In the genomic region with DNA sequence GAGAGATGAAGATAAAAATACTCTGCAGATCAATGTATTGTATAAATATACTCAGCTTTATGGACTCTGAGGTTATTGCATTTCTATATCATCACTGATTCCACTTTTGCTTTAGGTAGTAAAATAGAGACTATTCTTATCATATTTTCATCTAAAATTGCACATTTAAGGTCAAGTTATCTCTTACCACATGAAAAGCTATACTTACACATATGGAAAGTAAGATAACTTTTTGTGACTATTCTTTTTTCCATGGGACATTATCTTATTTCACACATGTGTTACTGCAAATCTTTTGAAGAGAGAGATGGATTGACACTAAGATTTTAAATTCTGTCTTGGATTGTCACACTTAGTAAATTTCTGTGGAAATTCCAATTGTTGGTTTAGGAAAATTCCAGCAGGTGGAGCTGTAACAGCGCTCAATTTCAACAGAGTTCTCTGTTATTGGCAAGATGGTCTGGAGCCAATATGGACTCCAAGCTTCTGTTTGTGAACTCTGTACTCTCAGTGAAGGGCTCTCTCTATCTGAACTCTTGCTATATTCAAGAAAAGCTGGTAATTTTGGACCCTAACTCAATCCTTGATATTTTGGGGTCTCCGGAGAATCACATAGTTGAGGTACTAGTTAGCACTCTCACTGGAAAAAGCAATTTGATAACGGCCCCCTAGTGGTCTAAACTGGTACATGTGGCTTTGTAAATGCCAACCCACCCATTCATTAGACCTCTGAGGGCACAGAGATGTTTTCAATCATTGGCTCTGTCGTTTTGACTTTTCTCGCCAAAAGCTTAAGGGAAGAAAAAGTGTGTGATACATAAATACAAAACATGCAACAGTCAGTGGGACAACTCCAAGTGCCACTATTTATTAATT, we compare ENCODE assay signal across 8 cellular contexts.
DNase-seq lines count a peak whose midpoint lies in the region; ATAC-seq, FAIRE-seq and TF ChIP-seq lines count a peak whose summit lies in the region.

No MANE protein-coding gene starts in this region.

- H4K5ac ChIP-seq in IMR-90 (ENCODE audit: low read depth, low read length): no peak overlapping the region

- intact Hi-C loops in IMR-90 (cut with micrococcal nuclease): loop anchor here (1.0 to 10.0 kb wide), 5 partner anchors 126 to 1717 kb away; no protein-coding TSS in a partner anchor
- intact Hi-C loops in PC-3 (cut with micrococcal nuclease): loop anchor here (1.0 to 10.0 kb wide), 8 partner anchors 14 to 797 kb away; no protein-coding TSS in a partner anchor

- H2BK15ac ChIP-seq in IMR-90 (ENCODE audit: low read depth, low read length): 0 out of 3 replicates have a peak overlapping the region, but pooled peaks have one; percentile 22

- DNase-seq in ELR (ENCODE audit: low read depth): peak; percentile 83
- peak; percentile 78 for DNase-seq in IMR-90
- DNase-seq in PC-3: peak; percentile 93
- DNase-seq in activated T-cell treated with anti-CD3 and anti-CD28 coated beads, Interleukin-2, amount 50 U/mL, for 72 hours: peak; percentile 66 to 74
- peak; percentile 54 to 81 for DNase-seq in foreskin fibroblast
- DNase-seq in osteocyte (ENCODE audit: extremely low spot score, unreplicated experiment): no peak
- DNase-seq in urothelium cell line (ENCODE audit: low spot score): peak; percentile 48

- dilution Hi-C loops in IMR-90 (cut with HindIII; ENCODE audit: low sequenced_read_pairs, unreplicated experiment): loop anchor here (25.0 kb wide), 1 partner anchor 480 kb away; no protein-coding TSS in a partner anchor

- H3K27me3 Mint-ChIP-seq in activated T-cell treated with anti-CD3 and anti-CD28 coated beads, Interleukin-2, amount 50 U/mL, for 72 hours (ENCODE audit: low read depth): no peaks in the 10 kb centered on the region
- peaks cover 4% of the 10 kb centered on the region for H3K27me3 Mint-ChIP-seq in osteocyte (ENCODE audit: unreplicated experiment)

- H3K9me2 ChIP-seq in PC-3 (replicated peaks; ENCODE audit: low read length): no peaks in the 10 kb centered on the region

- H3K27ac Mint-ChIP-seq in activated T-cell treated with anti-CD3 and anti-CD28 coated beads, Interleukin-2, amount 50 U/mL, for 72 hours: peak overlapping the region; percentile 87
- peak overlapping the region; percentile 82 for H3K27ac Mint-ChIP-seq in osteocyte (ENCODE audit: unreplicated experiment)

- peak; percentile 67 for TF ChIP-seq CTCF in IMR-90 (conservative IDR thresholded peaks at IDR 0.05; ENCODE audit: low read depth, low read length)
- TF ChIP-seq CTCF in PC-3 (conservative IDR thresholded peaks at IDR 0.05; ENCODE audit: low read depth, low read length): peak; percentile 99
- peak; percentile 60 for TF ChIP-seq CTCF in foreskin fibroblast (IDR thresholded peaks at IDR 0.05; ENCODE audit: low read depth, low read length)
- TF ChIP-seq CTCF in osteocyte (IDR thresholded peaks at IDR 0.05): peak; percentile 95

- no peaks in the 10 kb centered on the region for H3K79me1 ChIP-seq in IMR-90 (ENCODE audit: low read depth in 1 of 2, low read length in 2 of 2)

- in situ Hi-C loops in IMR-90 (cut with MboI; ENCODE audit: low sequenced_read_pairs): loop anchor here (25.0 kb wide), 1 partner anchor 805 kb away; no protein-coding TSS in a partner anchor

- peak overlapping the region; percentile 62 to 86 for H3K4me3 Mint-ChIP-seq in activated T-cell treated with anti-CD3 and anti-CD28 coated beads, Interleukin-2, amount 50 U/mL, for 72 hours
- H3K4me3 Mint-ChIP-seq in osteocyte (ENCODE audit: unreplicated experiment): peak overlapping the region; percentile 56

- H3K4me3 ChIP-seq in IMR-90 (ENCODE audit: insufficient read depth, low read depth, low read length) (peak overlapping the region; percentile 41; the same call in 1 of the 2 replicates), PC-3 (ENCODE audit: low read length) (peak overlapping the region; percentile 46; the same call in 1 of the 2 replicates), foreskin fibroblast (ENCODE audit: low read depth in 1 of 2, low read length in 2 of 2) (peak overlapping the region in 1 of 2 donors; percentile 27)

- peaks cover 30% of the 10 kb centered on the region for H3K4me1 Mint-ChIP-seq in activated T-cell treated with anti-CD3 and anti-CD28 coated beads, Interleukin-2, amount 50 U/mL, for 72 hours (ENCODE audit: low read depth)
- peaks cover 1% of the 10 kb centered on the region for H3K4me1 Mint-ChIP-seq in osteocyte (ENCODE audit: unreplicated experiment)

- no peak overlapping the region for H3K27ac ChIP-seq in IMR-90 (ENCODE audit: insufficient read depth, low read length)
- H3K27ac ChIP-seq in PC-3 (ENCODE audit: low read length): no peak overlapping the region

- H3K4ac ChIP-seq in IMR-90 (ENCODE audit: low read depth, low read length): no peak overlapping the region

- H2BK120ac ChIP-seq in IMR-90 (ENCODE audit: low read depth, low read length): peak overlapping the region; percentile 77; the same call in 1 of the 2 replicates

- H3F3A ChIP-seq in PC-3 (ENCODE audit: low read length, unreplicated experiment): no peaks in the 10 kb centered on the region

- H2AFZ ChIP-seq in IMR-90 (replicated peaks; ENCODE audit: low read length, poor library complexity): peak overlapping the region; percentile 7
- H2AFZ ChIP-seq in PC-3 (ENCODE audit: low read length): peak overlapping the region; percentile 84

- peak; percentile 91 for ATAC-seq in GM21717 (IDR thresholded peaks at IDR 0.05; ENCODE audit: unreplicated experiment)
- ATAC-seq in IMR-90 (ENCODE audit: low read depth): peak; percentile 94
- peak; percentile 65 for ATAC-seq in PC-3
- ATAC-seq in activated T-cell treated with anti-CD3 and anti-CD28 coated beads, Interleukin-2, amount 50 U/mL, for 72 hours (replicated peaks in 1 of 2): peak; percentile 75 to 83

- H2BK5ac ChIP-seq in IMR-90 (ENCODE audit: low read depth, low read length, poor library complexity, severe bottlenecking): no peak overlapping the region

- H3K27me3 ChIP-seq in IMR-90 (ENCODE audit: control insufficient read depth, insufficient read depth, low read length): peaks cover 31% of the 10 kb centered on the region
- H3K27me3 ChIP-seq in PC-3 (ENCODE audit: low read length): no peaks in the 10 kb centered on the region

- H3K36me3 Mint-ChIP-seq in activated T-cell treated with anti-CD3 and anti-CD28 coated beads, Interleukin-2, amount 50 U/mL, for 72 hours (ENCODE audit: insufficient read depth in 2 of 2): no peaks in the 10 kb centered on the region
- H3K36me3 Mint-ChIP-seq in osteocyte (ENCODE audit: unreplicated experiment): no peaks in the 10 kb centered on the region

- no peak overlapping the region for H2AK9ac ChIP-seq in IMR-90 (replicated peaks; ENCODE audit: low read depth, low read length, poor library complexity)

- CTCF ChIA-PET in IMR-90 (lab: Yijun Ruan, JAX): interaction anchor here (0.6 to 2.4 kb wide), 43 partner anchors 10 to 1063 kb away, joined by 3 to 18 read pairs (median 4); no protein-coding TSS in a partner anchor
- CTCF ChIA-PET in PC-3 (lab: Charles Lee): interaction anchor here (0.6 to 1.3 kb wide), 16 partner anchors 10 to 675 kb away, joined by 3 to 9 read pairs (median 4); no protein-coding TSS in a partner anchor

- no peaks in the 10 kb centered on the region for H3K9me1 ChIP-seq in IMR-90 (ENCODE audit: insufficient read depth, low read length)

- peak overlapping the region in 1 of 2 experiments; percentile 71; a peak in 2 of 4 replicates for H4K8ac ChIP-seq in IMR-90 (ENCODE audit: low read depth in 2 of 2, low read length in 2 of 2)

- H3K4me1 ChIP-seq in IMR-90 (ENCODE audit: control insufficient read depth, insufficient read depth, low read length) (no peaks in the 10 kb centered on the region), PC-3 (ENCODE audit: insufficient read depth, low read length) (peaks cover 32% of the 10 kb centered on the region)

- H3K36me3 ChIP-seq in IMR-90 (ENCODE audit: control insufficient read depth, insufficient read depth, low read length): no peaks in the 10 kb centered on the region
- H3K36me3 ChIP-seq in PC-3 (ENCODE audit: low read depth, low read length): no peaks in the 10 kb centered on the region

- no peaks in the 10 kb centered on the region for H3K79me2 ChIP-seq in PC-3 (ENCODE audit: low read length)

- no peaks in the 10 kb centered on the region for H3K9me3 Mint-ChIP-seq in activated T-cell treated with anti-CD3 and anti-CD28 coated beads, Interleukin-2, amount 50 U/mL, for 72 hours
- H3K9me3 Mint-ChIP-seq in osteocyte (ENCODE audit: unreplicated experiment): no peaks in the 10 kb centered on the region

- H3K4me2 ChIP-seq in IMR-90 (ENCODE audit: low read depth, low read length): peak overlapping the region; percentile 98; the same call in 1 of the 2 replicates
- H3K4me2 ChIP-seq in PC-3 (ENCODE audit: low read length): peak overlapping the region; percentile 75

- H3K9ac ChIP-seq in IMR-90 (ENCODE audit: low read depth, low read length) (no peak overlapping the region), PC-3 (ENCODE audit: low read length) (0 out of 2 replicates have a peak overlapping the region, but pooled peaks have one; percentile 2)

- TF ChIP-seq POLR2A in IMR-90 (IDR thresholded peaks at IDR 0.05; ENCODE audit: low read depth, low read length): no peak

- no peaks in the 10 kb centered on the region for H4K20me1 ChIP-seq in IMR-90 (ENCODE audit: insufficient read depth, low read length)
- no peaks in the 10 kb centered on the region for H4K20me1 ChIP-seq in PC-3 (ENCODE audit: low read length)

- H3K9me3 ChIP-seq in IMR-90 (ENCODE audit: control insufficient read depth, insufficient read depth, low read length) (no peaks in the 10 kb centered on the region), PC-3 (ENCODE audit: low read length) (no peaks in the 10 kb centered on the region)

- no peak overlapping the region for H4K91ac ChIP-seq in IMR-90 (ENCODE audit: insufficient read depth, low read depth, low read length)

- peak; percentile 72 for TF ChIP-seq RAD21 in IMR-90 (IDR thresholded peaks at IDR 0.05; ENCODE audit: low read length)

- no peak overlapping the region for H2AK5ac ChIP-seq in IMR-90 (ENCODE audit: low read depth, low read length)

- POLR2A ChIA-PET in IMR-90 (lab: Charles Lee; ENCODE audit: unreplicated experiment): interaction anchor here (0.6 kb wide), 1 partner anchor 130 kb away, joined by 3 read pairs; no protein-coding TSS in a partner anchor
- POLR2A ChIA-PET in PC-3 (lab: Charles Lee; ENCODE audit: unreplicated experiment): interaction anchor here (0.6 kb wide), 1 partner anchor 442 kb away, joined by 3 read pairs; no protein-coding TSS in a partner anchor

- no CpG with 5 or more reads among the region's 5 CpGs for whole genome bisulfite sequencing in IMR-90 (ENCODE audit: extremely low coverage in 2 of 2, insufficient read length in 1 of 2), 2 experiments

- no peak overlapping the region for H3K56ac ChIP-seq in IMR-90 (ENCODE audit: extremely low read depth, insufficient read depth, low read length)

- H2BK20ac ChIP-seq in IMR-90 (ENCODE audit: low read depth, low read length): peak overlapping the region; percentile 79; the same call in 1 of the 2 replicates

- no peak for FAIRE-seq in urothelium cell line (lab: Jason Lieb, UNC)

- H3K14ac ChIP-seq in IMR-90 (replicated peaks; ENCODE audit: low read depth, low read length): no peak overlapping the region

- no peak overlapping the region for H3K23ac ChIP-seq in IMR-90 (ENCODE audit: low read depth, low read length)

- peak overlapping the region; percentile 68; the same call in 1 of the 2 replicates for H3K18ac ChIP-seq in IMR-90 (ENCODE audit: low read depth, low read length)

- BruUV-seq in IMR-90 (replicated peaks; lab: Mats Ljungman, UMichigan) (no TSS peak), PC-3 (replicated peaks; lab: Mats Ljungman, UMichigan) (no TSS peak)
